In genomic region chr11:22192289-22192641, GRCh38 we compare ENCODE assay signal across 8 cellular contexts. TPM values are rescaled to one million over a fixed set of nuclear protein-coding genes. Genes with fewer than 3 reads are reported as not detected.
DNase-seq lines count a peak whose midpoint lies in the region; ATAC-seq and TF ChIP-seq lines count a peak whose summit lies in the region.

No MANE protein-coding gene starts in this region.

- peak overlapping the region; percentile 96 for H3K4me2 ChIP-seq in hepatocyte

- H3K9me3 Mint-ChIP-seq in activated T-cell treated with anti-CD3 and anti-CD28 coated beads, Interleukin-2, amount 50 U/mL, for 4 hours, result peaks cover 5% of the 10 kb centered on the region
- H3K9me3 Mint-ChIP-seq in HFFc6, result peaks cover 35% of the 10 kb centered on the region

- no peaks in the 10 kb centered on the region for H3K9me3 ChIP-seq in hepatocyte (ENCODE audit: low read depth)

- no peak overlapping the region for H3K27ac Mint-ChIP-seq in HFFc6

- peak overlapping the region; percentile 91 for H3K4me3 ChIP-seq in hepatocyte

- no peaks in the 10 kb centered on the region for H3K9me2 ChIP-seq in hepatocyte (replicated peaks; ENCODE audit: insufficient read depth)

- no peak for ATAC-seq in activated T-cell treated with anti-CD3 and anti-CD28 coated beads, Interleukin-2, amount 50 U/mL, for 4 hours
- ATAC-seq in sciatic nerve (peak; percentile 37), HG02973 (IDR thresholded peaks at IDR 0.05; ENCODE audit: unreplicated experiment) (no peak)

- no peaks in the 10 kb centered on the region for H3K4me1 ChIP-seq in hepatocyte (ENCODE audit: insufficient read depth)

- H3K27ac ChIP-seq in hepatocyte, result peak overlapping the region; percentile 81

- no peaks in the 10 kb centered on the region for H3K27me3 ChIP-seq in hepatocyte

- H3K36me3 ChIP-seq in hepatocyte (replicated peaks; ENCODE audit: insufficient read depth, low read depth), result no peaks in the 10 kb centered on the region

- H3K79me2 ChIP-seq in hepatocyte, result no peaks in the 10 kb centered on the region

- no peak for DNase-seq in activated T-cell treated with anti-CD3 and anti-CD28 coated beads, Interleukin-2, amount 50 U/mL, for 4 hours
- DNase-seq in activated T-cell treated with anti-CD3 and anti-CD28 coated beads, Interleukin-2, amount 50 U/mL, for 48 hours, result no peak
- DNase-seq in SK-N-DZ (ENCODE audit: low spot score) (peak; percentile 77), hepatocyte (ENCODE audit: low spot score) (peak; percentile 52), sciatic nerve (ENCODE audit: low spot score) (peak; percentile 41), putamen (ENCODE audit: low spot score) (no peak), HFFc6 (no peak)

- H3K4me1 Mint-ChIP-seq in activated T-cell treated with anti-CD3 and anti-CD28 coated beads, Interleukin-2, amount 50 U/mL, for 4 hours (ENCODE audit: low read depth), result peaks cover 4% of the 10 kb centered on the region
- no peaks in the 10 kb centered on the region for H3K4me1 Mint-ChIP-seq in HFFc6 (ENCODE audit: low read depth)

- peak overlapping the region; percentile 99 for H2AFZ ChIP-seq in hepatocyte

- H3K36me3 Mint-ChIP-seq in activated T-cell treated with anti-CD3 and anti-CD28 coated beads, Interleukin-2, amount 50 U/mL, for 4 hours (ENCODE audit: insufficient read depth), result no peaks in the 10 kb centered on the region
- H3K36me3 Mint-ChIP-seq in HFFc6 (ENCODE audit: low read depth), result no peaks in the 10 kb centered on the region

- intact Hi-C loops in sciatic nerve (cut with DNase I), result no loop called here

- TF ChIP-seq CTCF in hepatocyte (IDR thresholded peaks at IDR 0.05; ENCODE audit: poor library complexity) (peak; percentile 34), HFFc6 (IDR thresholded peaks at IDR 0.05) (no peak)

- 2% methylated on average over 7 of the region's 7 CpGs for WGBS in hepatocyte (ENCODE audit: low lambda C conversion rate, missing lambda C conversion rate)

- H3K4me3 Mint-ChIP-seq in activated T-cell treated with anti-CD3 and anti-CD28 coated beads, Interleukin-2, amount 50 U/mL, for 4 hours, result peak overlapping the region; percentile 37
- no peak overlapping the region for H3K4me3 Mint-ChIP-seq in HFFc6

- H3K27me3 Mint-ChIP-seq in activated T-cell treated with anti-CD3 and anti-CD28 coated beads, Interleukin-2, amount 50 U/mL, for 4 hours (ENCODE audit: low read depth), result peaks cover 23% of the 10 kb centered on the region
- H3K27me3 Mint-ChIP-seq in HFFc6 (ENCODE audit: insufficient read depth), result peaks cover 3% of the 10 kb centered on the region

- no peaks in the 10 kb centered on the region for H4K20me1 ChIP-seq in hepatocyte (ENCODE audit: insufficient read depth, poor library complexity, severe bottlenecking)

RNA-seq across cellular contexts. Expression of gene ANO5, which starts 0.6 kb away (rescaled TPM):
- total RNA-seq in activated T-cell treated with anti-CD3 and anti-CD28 coated beads, Interleukin-2, amount 50 U/mL, for 4 hours, result under 1 TPM in 1 of 3 donors, not detected in 2; 0.03 TPM
- 11.6 and 12.9 TPM in 2 replicates for polyA plus RNA-seq in SK-N-DZ (2014; cell fraction: cytosol; rRNA removed)
- 14.1 and 14.8 TPM in 2 replicates for polyA plus RNA-seq in SK-N-DZ (2014; cell fraction: nucleus; rRNA removed)
- 7.3 and 8.0 TPM in 2 replicates for total RNA-seq in hepatocyte
- polyA plus RNA-seq in hepatocyte, result 1.2 and 2.6 TPM in 2 replicates
- total RNA-seq in sciatic nerve, result 1.2 TPM
- total RNA-seq in HFFc6 (2021; fragmentation: NEBNext Ultra II Directional; extraction: Animal tissue kit (Norgen Biotek cat#: 25700)), result not detected

Comparison
In these comparisons a context has a peak if more than half of its experiments do, and no peak if none do; other contexts are left out.
1. DNase-seq: peak in SK-N-DZ (single experiment), hepatocyte (single experiment) and sciatic nerve (single experiment); none in activated T-cell treated with anti-CD3 and anti-CD28 coated beads, Interleukin-2, amount 50 U/mL, for 4 hours (single experiment), activated T-cell treated with anti-CD3 and anti-CD28 coated beads, Interleukin-2, amount 50 U/mL, for 48 hours (0 of 2), putamen (single experiment) and HFFc6 (single experiment).